In the genomic region with DNA sequence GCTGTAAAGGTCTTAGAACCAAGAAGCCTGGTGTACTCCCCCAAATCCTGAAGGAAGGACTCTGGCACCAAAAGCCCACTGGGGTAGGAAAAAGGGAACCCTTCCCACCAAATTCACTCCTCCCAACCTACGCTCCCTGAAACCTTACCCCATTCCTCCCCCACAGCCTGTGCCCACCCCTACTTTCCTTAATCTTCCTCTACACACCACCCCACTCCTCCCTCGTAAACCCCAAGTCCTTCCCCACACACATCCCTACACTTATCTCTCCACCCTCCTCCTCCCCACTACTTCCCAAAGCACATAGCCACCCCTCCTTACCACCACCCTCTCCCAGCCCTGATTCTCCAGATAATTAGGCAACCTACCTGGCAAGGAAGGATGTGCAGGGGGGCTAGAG, we compare ENCODE assay signal across 1 cellular context.
TF ChIP-seq lines count a peak whose summit lies in the region.

No MANE protein-coding gene starts in this region.

TF ChIP-seq in GM12878, 131 proteins besides CTCF, POLR2A, EP300 and RAD21:
- TF ChIP-seq NR2C2 (IDR thresholded peaks at IDR 0.05; ENCODE audit: borderline replicate concordance, control insufficient read depth, insufficient read length, low read depth) (no peak), STAT3 (IDR thresholded peaks at IDR 0.05; ENCODE audit: low read depth, low read length) (no peak), SMAD5 (IDR thresholded peaks at IDR 0.05; ENCODE audit: low read depth) (no peak), ZBTB4 (CRISPR knock-in tag; IDR thresholded peaks at IDR 0.05) (no peak), RB1 (IDR thresholded peaks at IDR 0.05; ENCODE audit: borderline replicate concordance) (no peak), BRCA1 (IDR thresholded peaks at IDR 0.05; ENCODE audit: low read depth, low read length) (no peak), SMC3 (IDR thresholded peaks at IDR 0.05; ENCODE audit: borderline replicate concordance, low read length) (no peak), FOS (IDR thresholded peaks at IDR 0.05; ENCODE audit: borderline replicate concordance, extremely low read depth, insufficient read length) (no peak), SPI1 (IDR thresholded peaks at IDR 0.05; ENCODE audit: borderline replicate concordance, insufficient read depth, low read depth, low read length) (no peak), ZBED1 (IDR thresholded peaks at IDR 0.05; ENCODE audit: borderline replicate concordance) (no peak), HDGF (IDR thresholded peaks at IDR 0.05) (no peak), LARP7 (IDR thresholded peaks at IDR 0.05) (no peak), BCL11A (IDR thresholded peaks at IDR 0.05; ENCODE audit: low read depth, low read length) (no peak), ASH2L (IDR thresholded peaks at IDR 0.05; ENCODE audit: borderline replicate concordance, low read depth) (no peak), ZNF622 (IDR thresholded peaks at IDR 0.05) (no peak), RFX5 (IDR thresholded peaks at IDR 0.05; ENCODE audit: low read depth, low read length) (no peak), ZNF24 (IDR thresholded peaks at IDR 0.05) (no peak)
- TF ChIP-seq, protein P1, sequence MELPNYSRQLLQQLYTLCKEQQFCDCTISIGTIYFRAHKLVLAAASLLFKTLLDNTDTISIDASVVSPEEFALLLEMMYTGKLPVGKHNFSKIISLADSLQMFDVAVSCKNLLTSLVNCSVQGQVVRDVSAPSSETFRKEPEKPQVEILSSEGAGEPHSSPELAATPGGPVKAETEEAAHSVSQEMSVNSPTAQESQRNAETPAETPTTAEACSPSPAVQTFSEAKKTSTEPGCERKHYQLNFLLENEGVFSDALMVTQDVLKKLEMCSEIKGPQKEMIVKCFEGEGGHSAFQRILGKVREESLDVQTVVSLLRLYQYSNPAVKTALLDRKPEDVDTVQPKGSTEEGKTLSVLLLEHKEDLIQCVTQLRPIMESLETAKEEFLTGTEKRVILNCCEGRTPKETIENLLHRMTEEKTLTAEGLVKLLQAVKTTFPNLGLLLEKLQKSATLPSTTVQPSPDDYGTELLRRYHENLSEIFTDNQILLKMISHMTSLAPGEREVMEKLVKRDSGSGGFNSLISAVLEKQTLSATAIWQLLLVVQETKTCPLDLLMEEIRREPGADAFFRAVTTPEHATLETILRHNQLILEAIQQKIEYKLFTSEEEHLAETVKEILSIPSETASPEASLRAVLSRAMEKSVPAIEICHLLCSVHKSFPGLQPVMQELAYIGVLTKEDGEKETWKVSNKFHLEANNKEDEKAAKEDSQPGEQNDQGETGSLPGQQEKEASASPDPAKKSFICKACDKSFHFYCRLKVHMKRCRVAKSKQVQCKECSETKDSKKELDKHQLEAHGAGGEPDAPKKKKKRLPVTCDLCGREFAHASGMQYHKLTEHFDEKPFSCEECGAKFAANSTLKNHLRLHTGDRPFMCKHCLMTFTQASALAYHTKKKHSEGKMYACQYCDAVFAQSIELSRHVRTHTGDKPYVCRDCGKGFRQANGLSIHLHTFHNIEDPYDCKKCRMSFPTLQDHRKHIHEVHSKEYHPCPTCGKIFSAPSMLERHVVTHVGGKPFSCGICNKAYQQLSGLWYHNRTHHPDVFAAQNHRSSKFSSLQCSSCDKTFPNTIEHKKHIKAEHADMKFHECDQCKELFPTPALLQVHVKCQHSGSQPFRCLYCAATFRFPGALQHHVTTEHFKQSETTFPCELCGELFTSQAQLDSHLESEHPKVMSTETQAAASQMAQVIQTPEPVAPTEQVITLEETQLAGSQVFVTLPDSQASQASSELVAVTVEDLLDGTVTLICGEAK (IDR thresholded peaks at IDR 0.05; ENCODE audit: borderline replicate concordance): no peak
- TF ChIP-seq, protein P2, sequence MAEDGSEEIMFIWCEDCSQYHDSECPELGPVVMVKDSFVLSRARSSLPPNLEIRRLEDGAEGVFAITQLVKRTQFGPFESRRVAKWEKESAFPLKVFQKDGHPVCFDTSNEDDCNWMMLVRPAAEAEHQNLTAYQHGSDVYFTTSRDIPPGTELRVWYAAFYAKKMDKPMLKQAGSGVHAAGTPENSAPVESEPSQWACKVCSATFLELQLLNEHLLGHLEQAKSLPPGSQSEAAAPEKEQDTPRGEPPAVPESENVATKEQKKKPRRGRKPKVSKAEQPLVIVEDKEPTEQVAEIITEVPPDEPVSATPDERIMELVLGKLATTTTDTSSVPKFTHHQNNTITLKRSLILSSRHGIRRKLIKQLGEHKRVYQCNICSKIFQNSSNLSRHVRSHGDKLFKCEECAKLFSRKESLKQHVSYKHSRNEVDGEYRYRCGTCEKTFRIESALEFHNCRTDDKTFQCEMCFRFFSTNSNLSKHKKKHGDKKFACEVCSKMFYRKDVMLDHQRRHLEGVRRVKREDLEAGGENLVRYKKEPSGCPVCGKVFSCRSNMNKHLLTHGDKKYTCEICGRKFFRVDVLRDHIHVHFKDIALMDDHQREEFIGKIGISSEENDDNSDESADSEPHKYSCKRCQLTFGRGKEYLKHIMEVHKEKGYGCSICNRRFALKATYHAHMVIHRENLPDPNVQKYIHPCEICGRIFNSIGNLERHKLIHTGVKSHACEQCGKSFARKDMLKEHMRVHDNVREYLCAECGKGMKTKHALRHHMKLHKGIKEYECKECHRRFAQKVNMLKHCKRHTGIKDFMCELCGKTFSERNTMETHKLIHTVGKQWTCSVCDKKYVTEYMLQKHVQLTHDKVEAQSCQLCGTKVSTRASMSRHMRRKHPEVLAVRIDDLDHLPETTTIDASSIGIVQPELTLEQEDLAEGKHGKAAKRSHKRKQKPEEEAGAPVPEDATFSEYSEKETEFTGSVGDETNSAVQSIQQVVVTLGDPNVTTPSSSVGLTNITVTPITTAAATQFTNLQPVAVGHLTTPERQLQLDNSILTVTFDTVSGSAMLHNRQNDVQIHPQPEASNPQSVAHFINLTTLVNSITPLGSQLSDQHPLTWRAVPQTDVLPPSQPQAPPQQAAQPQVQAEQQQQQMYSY (CRISPR knock-in tag; IDR thresholded peaks at IDR 0.05): no peak
